Comparison of ENCODE assay signal across 26 cellular contexts in the genomic region with DNA sequence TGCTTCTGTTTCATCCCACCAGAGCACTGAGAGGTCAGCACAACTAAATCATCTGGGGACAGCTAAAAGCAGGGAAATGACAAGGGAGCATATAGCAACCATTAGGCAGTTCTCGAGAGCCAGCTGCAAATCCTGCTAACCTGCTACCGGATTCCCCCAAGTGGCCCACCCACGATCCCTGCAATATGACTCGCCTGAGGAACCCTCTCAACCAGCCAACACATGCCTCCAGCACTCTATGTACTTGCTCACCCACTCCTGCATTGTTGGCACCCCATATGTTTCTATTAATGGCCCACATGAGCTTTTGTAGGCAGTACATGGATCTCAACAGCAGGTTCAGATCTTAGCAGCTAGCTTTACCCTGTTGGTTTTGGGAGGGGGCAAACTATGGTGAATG.
"Had no signal": no experiment of that assay in that cellular context is flagged by ENCODE, and none has a peak within 500 bp of the region (broad histone marks: within the 10 kb centered on the region; RNA-seq: fewer than 3 reads in every experiment).

No MANE protein-coding gene starts in this region.

- H3K36me3 ChIP-seq: stomach, suprapubic skin, thoracic aorta, thyroid gland, tibial artery, tibial nerve, transverse colon, upper lobe of left lung, upper lobe of right lung, uterus, vagina had no signal

- H3K27me3 ChIP-seq: stomach, suprapubic skin, testis, thyroid gland, tibial artery, tibial nerve, transverse colon, upper lobe of left lung, upper lobe of right lung, uterus, vagina had no signal

- ATAC-seq: stimulated activated effector memory CD8-positive, alpha-beta T cell treated with anti-CD3 and anti-CD28 coated beads, Interleukin-12 subunit alpha, Interleukin-12 subunit beta, amount 100 ng/mL, for 72 hours; stimulated activated memory B cell treated with anti-CD40 and anti-IgM and Interleukin-4, amounts not matched to agents 10 μg/mL and 1 μg/mL and 100 μg/mL, for 72 hours; stimulated activated naive B cell treated with anti-CD40 and anti-IgM and Interleukin-4, amounts not matched to agents 10 μg/mL and 1 μg/mL and 100 μg/mL, for 72 hours; stimulated activated naive CD8-positive, alpha-beta T cell treated with anti-CD3 and anti-CD28 coated beads, Interleukin-15, amount 100 ng/mL, for 72 hours; stimulated activated naive CD8-positive, alpha-beta T cell treated with anti-CD3 and anti-CD28 coated beads, Interleukin-15, Interleukin-2, amounts not matched to agents 100 U/mL and 50 U/mL, for 24 hours; upper lobe of right lung had no signal

- DNase-seq: stimulated activated CD4-positive, alpha-beta T cell treated with anti-CD3 and anti-CD28 coated beads, Interleukin-2, amount 100 ng/mL, for 48 hours; stimulated activated CD4-positive, alpha-beta T cell treated with anti-CD3 and anti-CD28 coated beads, Interleukin-4, amount 100 ng/mL, for 1 hour; stimulated activated CD4-positive, alpha-beta T cell treated with anti-CD3 and anti-CD28 coated beads, Interleukin-4, amount 100 ng/mL, for 24 hours; stimulated activated CD4-positive, alpha-beta T cell treated with anti-CD3 and anti-CD28 coated beads, Interleukin-4, amount 100 ng/mL, for 4 hours; stimulated activated CD8-positive, alpha-beta memory T cell treated with anti-CD3 and anti-CD28 coated beads, Interleukin-4, amount 100 ng/mL, for 48 hours; stimulated activated naive B cell treated with anti-CD40 and anti-IgM and Interleukin-4, amounts not matched to agents 10 μg/mL and 1 μg/mL and 100 μg/mL, for 72 hours; stimulated activated naive CD4-positive, alpha-beta T cell; stimulated activated naive CD4-positive, alpha-beta T cell treated with Interleukin-2 at 50 U/mL for 16 hours; stimulated activated naive CD8-positive, alpha-beta T cell treated with anti-CD3 and anti-CD28 coated beads, Interleukin-15, amount 100 ng/mL, for 72 hours; stimulated activated naive CD8-positive, alpha-beta T cell treated with anti-CD3 and anti-CD28 coated beads, Interleukin-15, Interleukin-2, amounts not matched to agents 100 U/mL and 50 U/mL, for 24 hours; stomach; substantia nigra; testis; thyroid gland; tibial artery; transverse colon; trophoblast cell; upper lobe of left lung; upper lobe of right lung; uterus had no signal

- H3K4me3 ChIP-seq: stomach, suprapubic skin, testis, thoracic aorta, thyroid gland, tibial artery, tibial nerve, transverse colon, upper lobe of left lung, upper lobe of right lung, uterus, vagina had no signal

- H3K27ac ChIP-seq: stomach, suprapubic skin, testis, thoracic aorta, thyroid gland, tibial artery, tibial nerve, transverse colon, upper lobe of left lung, upper lobe of right lung, uterus, vagina had no signal

- H3K4me1 ChIP-seq: stomach, suprapubic skin, testis, thyroid gland, tibial artery, tibial nerve, transverse colon, upper lobe of left lung, upper lobe of right lung, uterus, vagina had no signal

- H3K9me3 ChIP-seq: testis, thoracic aorta, thyroid gland, transverse colon, upper lobe of left lung, upper lobe of right lung, uterus, vagina had no signal
